Comparison of ENCODE assay signal across 27 cellular contexts in genomic region chr7:122183106-122183505, GRCh38.
"Had no signal": no experiment of that assay in that cellular context is flagged by ENCODE, and none has a peak within 500 bp of the region (broad histone marks: within the 10 kb centered on the region; RNA-seq: fewer than 3 reads in every experiment).

No MANE protein-coding gene starts in this region.

- H3K36me3 ChIP-seq: ascending aorta, breast epithelium, esophagus squamous epithelium had no signal

- H3K4me1 ChIP-seq: ascending aorta, breast epithelium, esophagus squamous epithelium had no signal

- H3K9me3 ChIP-seq: breast epithelium, esophagus squamous epithelium had no signal

- H3K27ac ChIP-seq: ascending aorta, breast epithelium, esophagus squamous epithelium had no signal

- DNase-seq: activated CD4-positive, alpha-beta memory T cell treated with anti-CD3 and anti-CD28 coated beads for 36 hours; activated CD4-positive, alpha-beta T cell treated with anti-CD3 and anti-CD28 coated beads for 36 hours; activated CD4-positive, alpha-beta T cell treated with anti-CD3 and anti-CD28 coated beads, Interleukin-2, amount 10 ng/mL, durations not matched to agents 24 days and 14 days; activated CD4-positive, CD25-positive, alpha-beta regulatory T cell; activated CD4-positive, CD25-positive, alpha-beta regulatory T cell treated with anti-CD3 and anti-CD28 coated beads, Interleukin-2, amount 50 U/mL, for 72 hours; activated CD8-positive, alpha-beta memory T cell treated with anti-CD3 and anti-CD28 coated beads, Interleukin-2, amount 10 ng/mL, durations not matched to agents 7 days and 5 days; activated CD8-positive, alpha-beta memory T cell treated with anti-CD3 and anti-CD28 coated beads, Interleukin-2, amount 50 U/mL, for 4 hours; activated CD8-positive, alpha-beta T cell treated with anti-CD3 and anti-CD28 coated beads, Interleukin-2, amount 10 ng/mL, durations not matched to agents 7 days and 5 days; activated effector memory CD4-positive, alpha-beta T cell treated with anti-CD3 and anti-CD28 coated beads, Interleukin-2, amount 50 U/mL, for 16 hours; activated naive CD4-positive, alpha-beta T cell treated with anti-CD3 and anti-CD28 coated beads, Interleukin-2, amount 10 ng/mL, durations not matched to agents 7 days and 5 days; activated naive CD8-positive, alpha-beta T cell treated with anti-CD3 and anti-CD28 coated beads, Interleukin-2, amount 10 ng/mL, durations not matched to agents 7 days and 5 days; activated T-cell treated with anti-CD3 and anti-CD28 coated beads, Interleukin-2, amount 50 U/mL, for 1 hour; activated T-cell treated with anti-CD3 and anti-CD28 coated beads, Interleukin-2, amount 50 U/mL, for 48 hours; cortex of kidney; dermis blood vessel endothelial cell; effector CD8-positive, alpha-beta T cell; erythroblast; esophagus squamous epithelium; head of caudate nucleus; T-helper 2 cell had no signal

- ATAC-seq: activated CD4-positive, alpha-beta T cell treated with anti-CD3 and anti-CD28 coated beads for 36 hours; activated CD8-positive, alpha-beta memory T cell treated with anti-CD3 and anti-CD28 coated beads, Interleukin-2, amount 10 ng/mL, durations not matched to agents 7 days and 5 days; activated CD8-positive, alpha-beta T cell treated with anti-CD3 and anti-CD28 coated beads, Interleukin-2, amount 10 ng/mL, durations not matched to agents 7 days and 5 days; activated naive CD4-positive, alpha-beta T cell treated with anti-CD3 and anti-CD28 coated beads, Interleukin-2, amount 50 U/mL, for 72 hours had no signal

- FAIRE-seq: colon, endometrium, endothelial cell of umbilical vein, frontal cortex had no signal

- H3K4me3 ChIP-seq: ascending aorta, breast epithelium, esophagus squamous epithelium had no signal

- H3K27me3 ChIP-seq: ascending aorta, breast epithelium, esophagus squamous epithelium had no signal
